In the genomic region with DNA sequence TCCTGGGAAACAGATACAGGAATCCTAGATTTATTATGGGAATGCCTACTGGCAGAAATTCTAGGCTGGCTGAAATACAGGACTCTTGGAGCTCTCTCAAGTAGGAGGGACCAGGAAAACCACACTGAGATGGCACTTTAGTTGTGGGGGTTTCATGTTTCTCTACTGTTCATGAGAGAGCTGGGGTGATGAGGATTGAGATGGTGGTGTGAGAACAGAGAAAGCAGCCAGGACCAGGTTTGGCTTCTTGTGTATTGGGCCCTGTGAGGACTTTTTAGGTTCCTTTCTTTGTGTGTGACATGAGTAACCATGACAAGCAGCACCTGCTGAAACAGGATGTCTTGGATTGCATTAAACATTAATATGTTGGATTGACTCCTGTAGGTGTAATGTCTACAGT, we compare ENCODE assay signal across 11 cellular contexts. TPM values are rescaled to one million over a fixed set of nuclear protein-coding genes. Genes with fewer than 3 reads are reported as not detected.
DNase-seq lines count a peak whose midpoint lies in the region; ATAC-seq and TF ChIP-seq lines count a peak whose summit lies in the region.
"Had no signal": no experiment of that assay in that cellular context is flagged by ENCODE, and none has a peak within 500 bp of the region (broad histone marks: within the 10 kb centered on the region; RNA-seq: fewer than 3 reads in every experiment).

No MANE protein-coding gene starts in this region.

- H3K4me1 Mint-ChIP-seq in neural progenitor cell: peaks cover 14% of the 10 kb centered on the region

- BruUV-seq in mammary epithelial cell (replicated peaks; lab: Mats Ljungman, UMichigan): TSS peak; percentile 73

- peak overlapping the region; percentile 56 for H3K27ac ChIP-seq in mammary epithelial cell (ENCODE audit: insufficient read depth, low read depth, low read length)
- H3K27ac ChIP-seq in neural progenitor cell: no peak overlapping the region

- no peaks in the 10 kb centered on the region for H3F3A ChIP-seq in neural progenitor cell (ENCODE audit: low read depth)

- DNase-seq in Daoy (ENCODE audit: low read depth) (peak; percentile 49), LHCN-M2 (ENCODE audit: low read depth) (peak; percentile 63), mammary epithelial cell (no peak), neural progenitor cell (ENCODE audit: low spot score) (no peak), ACHN (no peak)
- DNase-seq: activated CD4-positive, alpha-beta T cell treated with anti-CD3 and anti-CD28 coated beads for 48 hours; H7 had no signal

- H3K4me3 Mint-ChIP-seq in neural progenitor cell: peak overlapping the region; percentile 36

- H3K4me3 ChIP-seq in mammary epithelial cell (replicated peaks in 1 of 3; ENCODE audit: insufficient read depth in 1 of 3, low read depth in 2 of 3, low read length in 3 of 3) (no peak overlapping the region), neural progenitor cell (peak overlapping the region; percentile 90)
- H3K4me3 ChIP-seq: skin epidermis had no signal

- TF ChIP-seq CTCF in mammary epithelial cell (conservative IDR thresholded peaks at IDR 0.05 in 1 of 2, IDR thresholded peaks at IDR 0.05 in 1 of 2; ENCODE audit: extremely low read depth in 1 of 2, insufficient read depth in 1 of 2, low read depth in 1 of 2, low read length in 2 of 2): no peak
- no peak for TF ChIP-seq CTCF in neural progenitor cell (IDR thresholded peaks at IDR 0.05)

- H3K4me2 ChIP-seq in mammary epithelial cell (ENCODE audit: insufficient read depth, low read depth, low read length) (peak overlapping the region; percentile 89), neural progenitor cell (peak overlapping the region; percentile 87)

- H3K9ac ChIP-seq in mammary epithelial cell (ENCODE audit: insufficient read depth, low read length) (no peak overlapping the region), neural progenitor cell (peak overlapping the region; percentile 3)

- H3K9me3 ChIP-seq in mammary epithelial cell (replicated peaks; ENCODE audit: insufficient read depth, low read length) (no peaks in the 10 kb centered on the region), neural progenitor cell (ENCODE audit: low read depth) (no peaks in the 10 kb centered on the region)

- H3K27ac Mint-ChIP-seq in neural progenitor cell: no peak overlapping the region

- CTCF ChIA-PET in mammary epithelial cell (lab: Charles Lee; ENCODE audit: low non-redundant PET): interaction anchor here (0.8 kb wide), 1 partner anchor 98 kb away, joined by 4 read pairs; no protein-coding TSS in a partner anchor

- intact Hi-C loops in mammary epithelial cell (cut with micrococcal nuclease): no loop called here

- in situ Hi-C loops in mammary epithelial cell (cut with MboI; ENCODE audit: low sequenced_read_pairs in 2 of 2): no loop called here
- in situ Hi-C loops in ACHN (cut with HindIII; ENCODE audit: low pct_ligation_motif_present, low pct_unique_long_range_greater_than_20kb, low sequenced_read_pairs): no loop called here

- peaks cover 9% of the 10 kb centered on the region for H4K20me1 ChIP-seq in mammary epithelial cell (ENCODE audit: insufficient read depth, low read length)
- peaks cover 84% of the 10 kb centered on the region for H4K20me1 ChIP-seq in neural progenitor cell (ENCODE audit: low read depth)

- dilution Hi-C loops in mammary epithelial cell (cut with HindIII; ENCODE audit: low sequenced_read_pairs): no loop called here

- H3K9me3 Mint-ChIP-seq in neural progenitor cell: no peaks in the 10 kb centered on the region

- H3K4me1 ChIP-seq in mammary epithelial cell (ENCODE audit: insufficient read depth, low read length) (peaks cover 67% of the 10 kb centered on the region), neural progenitor cell (peaks cover 61% of the 10 kb centered on the region)

- ATAC-seq in HG03469 (IDR thresholded peaks at IDR 0.05; ENCODE audit: unreplicated experiment) (no peak), HG03378 (IDR thresholded peaks at IDR 0.05; ENCODE audit: unreplicated experiment) (no peak), GM21529 (IDR thresholded peaks at IDR 0.05; ENCODE audit: unreplicated experiment) (no peak)

- H2AFZ ChIP-seq in mammary epithelial cell (ENCODE audit: low read depth, low read length) (no peak overlapping the region), neural progenitor cell (replicated peaks) (no peak overlapping the region)

- no peaks in the 10 kb centered on the region for H3K36me3 ChIP-seq in mammary epithelial cell (ENCODE audit: insufficient read depth, low read length)
- H3K36me3 ChIP-seq in neural progenitor cell: no peaks in the 10 kb centered on the region

- H3K79me2 ChIP-seq in mammary epithelial cell (ENCODE audit: insufficient read depth, low read length) (peaks cover 98% of the 10 kb centered on the region), neural progenitor cell (ENCODE audit: low read depth) (peaks cover 99% of the 10 kb centered on the region)

- no peaks in the 10 kb centered on the region for H3K27me3 ChIP-seq in mammary epithelial cell (ENCODE audit: insufficient read depth, low read length)
- no peaks in the 10 kb centered on the region for H3K27me3 ChIP-seq in neural progenitor cell

- peaks cover 8% of the 10 kb centered on the region for H3K36me3 Mint-ChIP-seq in neural progenitor cell

- no peaks in the 10 kb centered on the region for H3K27me3 Mint-ChIP-seq in neural progenitor cell (ENCODE audit: insufficient read depth, low read depth)

RNA-seq across cellular contexts. Expression of a gene that starts 4.9 kb away (rescaled TPM):
- total RNA-seq in Daoy (2014; rRNA removed; shearing (Covaris generic)): 12.4 and 12.6 TPM in 2 replicates
- total RNA-seq in LHCN-M2 (2014; rRNA removed) (18.7 and 21.6 TPM in 2 replicates), mammary epithelial cell (10 to 100 TPM; 29.7 to 50.4 TPM), neural progenitor cell (ENCODE audit: low replicate concordance) (43.1 and 70.6 TPM in 2 replicates)
- polyA plus RNA-seq in LHCN-M2 (2012): 17.7 TPM
- polyA plus RNA-seq in mammary epithelial cell: 16.1 TPM
- polyA minus RNA-seq in mammary epithelial cell: 76.0 TPM

Comparison
In these comparisons a context has a peak if more than half of its experiments do, and no peak if none do; other contexts are left out.
1. DNase-seq: peak in Daoy (single experiment) and LHCN-M2 (single experiment); none in mammary epithelial cell (single experiment), neural progenitor cell (single experiment) and ACHN (single experiment).